Comparison of ENCODE assay signal across 25 cellular contexts in the genomic region with DNA sequence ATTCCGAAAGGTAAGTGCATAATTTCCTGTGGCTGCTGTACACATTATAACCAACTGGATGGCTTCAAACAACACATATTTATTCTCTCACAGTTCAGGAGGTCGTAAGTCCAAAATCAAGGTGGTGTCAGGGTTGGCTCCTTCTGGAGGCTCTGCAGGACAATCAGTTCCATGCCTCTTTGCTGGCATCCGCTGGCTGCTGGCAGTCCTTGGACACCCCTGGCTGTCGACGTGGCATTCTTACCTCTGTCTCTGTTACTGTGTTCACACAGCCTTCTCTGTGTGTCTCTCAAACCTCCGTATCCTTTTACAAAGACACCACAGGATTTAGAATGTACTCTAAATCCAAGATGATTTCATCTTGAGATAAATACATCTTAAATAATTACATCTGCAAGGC.
"Had no signal": no experiment of that assay in that cellular context is flagged by ENCODE, and none has a peak within 500 bp of the region (broad histone marks: within the 10 kb centered on the region; RNA-seq: fewer than 3 reads in every experiment).

No MANE protein-coding gene starts in this region.

- H3K27ac ChIP-seq: adrenal gland, body of pancreas, colonic mucosa, epithelial cell of prostate, esophagus squamous epithelium had no signal

- H3K4me1 ChIP-seq: adrenal gland, body of pancreas, colonic mucosa, esophagus squamous epithelium had no signal

- H3K27me3 ChIP-seq: adrenal gland, colonic mucosa had no signal

- ATAC-seq: activated CD4-positive, alpha-beta T cell treated with anti-CD3 and anti-CD28 coated beads for 36 hours; activated CD8-positive, alpha-beta memory T cell treated with anti-CD3 and anti-CD28 coated beads, Interleukin-2, amount 10 ng/mL, durations not matched to agents 7 days and 5 days; activated CD8-positive, alpha-beta T cell treated with anti-CD3 and anti-CD28 coated beads, Interleukin-2, amount 10 ng/mL, durations not matched to agents 7 days and 5 days; activated naive CD8-positive, alpha-beta T cell treated with anti-CD3 and anti-CD28 coated beads, Interleukin-2, amount 50 U/mL, for 24 hours; body of pancreas had no signal

- DNase-seq: activated CD4-positive, alpha-beta memory T cell treated with anti-CD3 and anti-CD28 coated beads for 36 hours; activated CD4-positive, alpha-beta T cell treated with anti-CD3 and anti-CD28 coated beads for 36 hours; activated CD4-positive, alpha-beta T cell treated with anti-CD3 and anti-CD28 coated beads, Interleukin-2, amount 10 ng/mL, durations not matched to agents 24 days and 14 days; activated CD4-positive, CD25-positive, alpha-beta regulatory T cell; activated CD4-positive, CD25-positive, alpha-beta regulatory T cell treated with anti-CD3 and anti-CD28 coated beads, Interleukin-2, amount 50 U/mL, for 72 hours; activated CD8-positive, alpha-beta memory T cell treated with anti-CD3 and anti-CD28 coated beads, Interleukin-2, amount 10 ng/mL, durations not matched to agents 7 days and 5 days; activated CD8-positive, alpha-beta memory T cell treated with anti-CD3 and anti-CD28 coated beads, Interleukin-2, amount 50 U/mL, for 4 hours; activated CD8-positive, alpha-beta T cell treated with anti-CD3 and anti-CD28 coated beads, Interleukin-2, amount 10 ng/mL, durations not matched to agents 7 days and 5 days; activated effector memory CD4-positive, alpha-beta T cell treated with anti-CD3 and anti-CD28 coated beads, Interleukin-2, amount 50 U/mL, for 16 hours; activated naive CD4-positive, alpha-beta T cell treated with anti-CD3 and anti-CD28 coated beads for 36 hours; activated naive CD8-positive, alpha-beta T cell treated with anti-CD3 and anti-CD28 coated beads for 36 hours; activated naive CD8-positive, alpha-beta T cell treated with anti-CD3 and anti-CD28 coated beads, Interleukin-2, amount 50 U/mL, for 24 hours; activated T-cell treated with anti-CD3 and anti-CD28 coated beads, Interleukin-2, amount 50 U/mL, for 1 hour; activated T-cell treated with anti-CD3 and anti-CD28 coated beads, Interleukin-2, amount 50 U/mL, for 48 hours; adrenal gland; amygdala; aorta; body of pancreas; central memory CD4-positive, alpha-beta T cell; cerebellar nuclear complex; colonic mucosa; effector CD8-positive, alpha-beta T cell; esophagus squamous epithelium; T-helper 2 cell had no signal

- H3K36me3 ChIP-seq: adrenal gland, colonic mucosa, esophagus squamous epithelium had no signal

- H3K4me3 ChIP-seq: adrenal gland, body of pancreas, colonic mucosa, esophagus squamous epithelium had no signal

- H3K9me3 ChIP-seq: adrenal gland, body of pancreas, colonic mucosa, esophagus squamous epithelium had no signal
